Comparison of ENCODE assay signal across 19 cellular contexts in genomic region chr5:150092159-150092787, GRCh38. TPM values are rescaled to one million over a fixed set of nuclear protein-coding genes. Genes with fewer than 3 reads are reported as not detected.
A peak's percentile ranks its signal among the peaks of the same experiment; 100 is the strongest.
DNase-seq lines count a peak whose midpoint lies in the region; ATAC-seq, FAIRE-seq and TF ChIP-seq lines count a peak whose summit lies in the region.
"Had no signal": no experiment of that assay in that cellular context is flagged by ENCODE, and none has a peak within 500 bp of the region (broad histone marks: within the 10 kb centered on the region; RNA-seq: fewer than 3 reads in every experiment).

No MANE protein-coding gene starts in this region.

- no peaks in the 10 kb centered on the region for H3K4me1 ChIP-seq in K562 (replicated peaks in 1 of 2; ENCODE audit: control insufficient read depth in 2 of 2, insufficient read depth in 2 of 2, low read length in 2 of 2)
- H3K4me1 ChIP-seq in smooth muscle cell (ENCODE audit: low read depth), result no peaks in the 10 kb centered on the region

- no peak for DNase-seq in activated CD8-positive, alpha-beta memory T cell treated with anti-CD3 and anti-CD28 coated beads, Interleukin-2, amount 10 ng/mL, durations not matched to agents 7 days and 5 days
- no peak for DNase-seq in activated CD8-positive, alpha-beta memory T cell treated with anti-CD3 and anti-CD28 coated beads for 24 hours
- DNase-seq in K562 (ENCODE audit: extremely low read depth in 1 of 4, low spot score in 3 of 4), result no peak
- no peak for DNase-seq in smooth muscle cell (lab: John Stamatoyannopoulos, UW; ENCODE audit: unreplicated experiment)
- no peak for DNase-seq in amygdala (lab: John Stamatoyannopoulos, UW)
- no peak for DNase-seq in foreskin fibroblast
- DNase-seq: amniotic stem cell; CD4-positive, alpha-beta T cell; glutamatergic neuron; Karpas-422; NCI-H1436; nucleus accumbens; PC-9 had no signal

- WGBS in K562 (ENCODE audit: insufficient coverage, low coverage, missing lambda C conversion rate), result 2% methylated on average over 3 of the region's 3 CpGs
- WGBS in smooth muscle cell (ENCODE audit: low lambda C conversion rate), result 96% methylated on average over 3 of the region's 3 CpGs

- CTCF ChIA-PET in activated CD8-positive, alpha-beta memory T cell treated with anti-CD3 and anti-CD28 coated beads, Interleukin-2, amount 10 ng/mL, durations not matched to agents 7 days and 5 days (lab: Charles Lee), result no interaction called here
- CTCF ChIA-PET in K562 (lab: Yijun Ruan, JAX; ENCODE audit: low intra/inter-chr PET ratio), result no interaction called here

- ATAC-seq in activated CD8-positive, alpha-beta memory T cell treated with anti-CD3 and anti-CD28 coated beads, Interleukin-2, amount 10 ng/mL, durations not matched to agents 7 days and 5 days, result peak; percentile 39
- ATAC-seq in GM21367 (IDR thresholded peaks at IDR 0.05; ENCODE audit: unreplicated experiment) (peak; percentile 81), HG02981 (IDR thresholded peaks at IDR 0.05; ENCODE audit: unreplicated experiment) (peak; percentile 70), K562 (no peak)

- H3K4me1 Mint-ChIP-seq in activated CD8-positive, alpha-beta memory T cell treated with anti-CD3 and anti-CD28 coated beads, Interleukin-2, amount 10 ng/mL, durations not matched to agents 7 days and 5 days, result peaks cover 8% of the 10 kb centered on the region

- H3K9me3 ChIP-seq in K562 (replicated peaks; ENCODE audit: control insufficient read depth, insufficient read depth, low read depth, low read length), result no peaks in the 10 kb centered on the region
- no peaks in the 10 kb centered on the region for H3K9me3 ChIP-seq in smooth muscle cell (replicated peaks; ENCODE audit: low read depth)

- TF ChIP-seq RAD21 in K562 (CRISPR knock-in tag; conservative IDR thresholded peaks at IDR 0.05 in 1 of 2, IDR thresholded peaks at IDR 0.05 in 1 of 2), result no peak

- H3K9ac ChIP-seq in K562 (ENCODE audit: insufficient read depth in 1 of 2, low read depth in 2 of 2, low read length in 2 of 2) (no peak overlapping the region), smooth muscle cell (ENCODE audit: low read depth) (no peak overlapping the region)

- BruUV-seq in K562 (replicated peaks; lab: Mats Ljungman, UMichigan), result no TSS peak

- H3K79me2 ChIP-seq in K562 (ENCODE audit: control insufficient read depth, insufficient read depth, low read length) (no peaks in the 10 kb centered on the region), smooth muscle cell (ENCODE audit: low read depth) (no peaks in the 10 kb centered on the region)

- no peaks in the 10 kb centered on the region for H3K36me3 ChIP-seq in K562 (ENCODE audit: control insufficient read depth, insufficient read depth, low read length)
- H3K36me3 ChIP-seq in smooth muscle cell (ENCODE audit: low read depth), result no peaks in the 10 kb centered on the region

- FAIRE-seq in K562 (lab: Jason Lieb, UNC), result no peak
- FAIRE-seq: keratinocyte had no signal

- H3K4me2 ChIP-seq in K562 (ENCODE audit: insufficient read depth, low read length) (no peak overlapping the region), smooth muscle cell (no peak overlapping the region)
- H3K4me2 ChIP-seq: PC-9 had no signal

- H3K27me3 Mint-ChIP-seq in activated CD8-positive, alpha-beta memory T cell treated with anti-CD3 and anti-CD28 coated beads, Interleukin-2, amount 10 ng/mL, durations not matched to agents 7 days and 5 days, result peaks cover 60% of the 10 kb centered on the region

- POLR2A ChIA-PET in K562 (lab: Yijun Ruan, JAX), result interaction anchor here (0.6 kb wide), 1 partner anchor 326 kb away, joined by 3 read pairs; no protein-coding TSS in a partner anchor

- no peaks in the 10 kb centered on the region for H3K9me3 Mint-ChIP-seq in activated CD8-positive, alpha-beta memory T cell treated with anti-CD3 and anti-CD28 coated beads, Interleukin-2, amount 10 ng/mL, durations not matched to agents 7 days and 5 days (ENCODE audit: low read depth)
- H3K9me3 Mint-ChIP-seq: CD4-positive, alpha-beta T cell had no signal

- no peak overlapping the region for H2AFZ ChIP-seq in K562 (ENCODE audit: low read depth, low read length)
- no peak overlapping the region for H2AFZ ChIP-seq in smooth muscle cell (ENCODE audit: low read depth)
- H2AFZ ChIP-seq: PC-9 had no signal

- TF ChIP-seq EP300 in K562 (IDR thresholded peaks at IDR 0.05; ENCODE audit: low read length), result no peak

- H3K27ac ChIP-seq in K562 (ENCODE audit: extremely low read depth, low read depth, low read length) (no peak overlapping the region), smooth muscle cell (ENCODE audit: low read depth) (no peak overlapping the region)
- H3K27ac ChIP-seq: HL-60, PC-9 had no signal

- no peak overlapping the region for H3K27ac Mint-ChIP-seq in activated CD8-positive, alpha-beta memory T cell treated with anti-CD3 and anti-CD28 coated beads, Interleukin-2, amount 10 ng/mL, durations not matched to agents 7 days and 5 days
- H3K27ac Mint-ChIP-seq: CD4-positive, alpha-beta T cell had no signal

- TF ChIP-seq CTCF in K562 (IDR thresholded peaks at IDR 0.05 in 2 of 3, conservative IDR thresholded peaks at IDR 0.05 in 1 of 3; ENCODE audit: insufficient read depth in 2 of 3, low read depth in 1 of 3, low read length in 3 of 3), result no peak
- TF ChIP-seq CTCF in smooth muscle cell (IDR thresholded peaks at IDR 0.05; ENCODE audit: borderline replicate concordance, insufficient read depth, poor library complexity, severe bottlenecking), result no peak
- no peak for TF ChIP-seq CTCF in foreskin fibroblast (IDR thresholded peaks at IDR 0.05; ENCODE audit: low read depth, low read length)

- H3F3A ChIP-seq in smooth muscle cell (ENCODE audit: low read depth), result no peaks in the 10 kb centered on the region

- H3K4me3 ChIP-seq in K562 (no peak overlapping the region), smooth muscle cell (no peak overlapping the region), foreskin fibroblast (ENCODE audit: low read depth in 1 of 2, low read length in 2 of 2) (no peak overlapping the region)
- H3K4me3 ChIP-seq: PC-9 had no signal

- in situ Hi-C loops in K562 (cut with MboI), result no loop called here

- intact Hi-C loops in K562 (cut with micrococcal nuclease), result no loop called here

- no peak overlapping the region for H3K4me3 Mint-ChIP-seq in activated CD8-positive, alpha-beta memory T cell treated with anti-CD3 and anti-CD28 coated beads, Interleukin-2, amount 10 ng/mL, durations not matched to agents 7 days and 5 days
- H3K4me3 Mint-ChIP-seq: CD4-positive, alpha-beta T cell had no signal

- no peaks in the 10 kb centered on the region for H3K36me3 Mint-ChIP-seq in activated CD8-positive, alpha-beta memory T cell treated with anti-CD3 and anti-CD28 coated beads, Interleukin-2, amount 10 ng/mL, durations not matched to agents 7 days and 5 days

- H4K20me1 ChIP-seq in K562 (replicated peaks; ENCODE audit: control insufficient read depth, insufficient read depth, low read length) (no peaks in the 10 kb centered on the region), smooth muscle cell (ENCODE audit: low read depth) (no peaks in the 10 kb centered on the region)

- H3K27me3 ChIP-seq in K562 (ENCODE audit: control insufficient read depth in 2 of 2, insufficient read depth in 2 of 2, low read length in 2 of 2), result peaks cover 13 to 18% of the 10 kb centered on the region in 2 experiments; a peak in 4 of 5 replicates
- H3K27me3 ChIP-seq in smooth muscle cell (ENCODE audit: low read depth), result peaks cover 10% of the 10 kb centered on the region

- no peaks in the 10 kb centered on the region for H3K9me1 ChIP-seq in K562 (ENCODE audit: control insufficient read depth, insufficient read depth, low read length)

- TF ChIP-seq POLR2A in K562 (conservative IDR thresholded peaks at IDR 0.05), result no peak

TF ChIP-seq in K562, 482 proteins besides CTCF, POLR2A, EP300 and RAD21:
- TF ChIP-seq SMARCE1 (IDR thresholded peaks at IDR 0.05) (no peak), MTA1 (IDR thresholded peaks at IDR 0.05; ENCODE audit: borderline replicate concordance) (no peak), CHD2 (IDR thresholded peaks at IDR 0.05; ENCODE audit: low read depth, low read length) (0 out of 2 replicates have a peak, but pooled peaks have one; percentile 40)

RNA-seq across cellular contexts. Expression of gene CSF1R, which starts 5.9 kb away (rescaled TPM):
- total RNA-seq in activated CD8-positive, alpha-beta memory T cell treated with anti-CD3 and anti-CD28 coated beads, Interleukin-2, amount 10 ng/mL, durations not matched to agents 7 days and 5 days, result under 1 TPM in 1 of 2 experiments, not detected in 1; 0.26 TPM
- not detected in 2 replicates for total RNA-seq in K562 (2011; cell fraction: chromatin; rRNA removed; ENCODE audit: low replicate concordance)
- not detected in 2 replicates for total RNA-seq in K562 (2011; cell fraction: nucleolus; rRNA removed)
- total RNA-seq in K562 (2011; cell fraction: nucleoplasm; rRNA removed), result not detected in 2 replicates
- total RNA-seq in K562 (2014; rRNA removed) (not detected in 2 replicates), K562 (2014; rRNA removed; fragmentation: Illumina TruSeq; extraction: Trizol) (not detected in 2 replicates), K562 (2015; rRNA removed; fragmentation: Illumina TruSeq; extraction: Trizol) (not detected in 2 replicates), K562 (2021) (0.20 and 0.22 TPM in 2 replicates), smooth muscle cell (3.9 and 6.2 TPM in 2 replicates)
- polyA plus RNA-seq in K562 (2011; rRNA removed) (0.03 TPM in 1 of 2 replicates, not detected in the other), K562 (2014; fragmentation: Illumina TruSeq; extraction: Trizol) (not detected in 2 replicates), K562 (2014; fragmentation: Nextera tagmentation; extraction: Ambion mirVana) (not detected), K562 (2014; rRNA removed) (0.64 TPM in 1 of 2 replicates, not detected in the other), smooth muscle cell (2.2 and 12.9 TPM in 2 replicates)
- polyA plus RNA-seq in K562 (2011; cell fraction: cytosol; rRNA removed), result 0.03 TPM in 1 of 2 replicates, not detected in the other
- polyA plus RNA-seq in K562 (2011; cell fraction: nucleus; rRNA removed), result 0.13 TPM in 1 of 2 replicates, not detected in the other
- polyA plus RNA-seq in K562 (2012), result 0.12 TPM in 1 of 2 replicates, not detected in the other
- 0.39 TPM in 1 of 2 replicates, not detected in the other for polyA minus RNA-seq in K562 (2011; rRNA and poly(A)+ RNA removed)
- polyA minus RNA-seq in K562 (2011; cell fraction: cytosol; rRNA and poly(A)+ RNA removed), result not detected in 2 replicates
- not detected in 2 replicates for polyA minus RNA-seq in K562 (2011; cell fraction: nucleus; rRNA and poly(A)+ RNA removed)
- total RNA-seq: A673, NCI-H460 had no signal
- polyA plus RNA-seq: keratinocyte had no signal
